ENCODE assay signal across 15 cellular contexts in genomic region chr3:103052236-103052830, GRCh38.
DNase-seq lines count a peak whose midpoint lies in the region; ATAC-seq and TF ChIP-seq lines count a peak whose summit lies in the region.
"Had no signal": no experiment of that assay in that cellular context is flagged by ENCODE, and none has a peak within 500 bp of the region (broad histone marks: within the 10 kb centered on the region; RNA-seq: fewer than 3 reads in every experiment).

No MANE protein-coding gene starts in this region.

- POLR2A ChIA-PET in PC-3 (lab: Charles Lee; ENCODE audit: unreplicated experiment) (no interaction called here), Caco-2 (lab: Charles Lee) (no interaction called here)

- no peak overlapping the region for H3K4me2 ChIP-seq in PC-3 (ENCODE audit: low read length)

- DNase-seq in DMS79 treated with DMSO at 0.1 percent for 48 hours (lab: John Stamatoyannopoulos, UW): peak; percentile 55
- no peak for DNase-seq in PC-3
- DNase-seq in head of caudate nucleus: peak in 29 of 42 donors; percentile 1 to 43 (median 20)
- peak; percentile 85 for DNase-seq in renal cortical epithelial cell (ENCODE audit: low read depth)
- no peak for DNase-seq in stimulated activated CD4-positive, alpha-beta T cell treated with anti-CD3 and anti-CD28 coated beads, Interleukin-2, amount 100 ng/mL, for 24 hours
- DNase-seq in Caco-2: no peak
- no peak for DNase-seq in mesenteric fat pad (ENCODE audit: low spot score)
- DNase-seq: activated T-cell treated with anti-CD3 and anti-CD28 coated beads, Interleukin-2, amount 50 U/mL, for 24 hours; kidney glomerular epithelial cell; NCI-H1694 treated with DMSO at 0.1 percent for 48 hours had no signal

- intact Hi-C loops in PC-3 (cut with micrococcal nuclease) (no loop called here), head of caudate nucleus (cut with DNase I) (no loop called here), Caco-2 (cut with micrococcal nuclease; ENCODE audit: unreplicated experiment) (no loop called here)

- H3K27ac ChIP-seq in PC-3 (ENCODE audit: low read length): no peak overlapping the region
- H3K27ac ChIP-seq: breast epithelium, esophagus muscularis mucosa, pancreas, VCaP had no signal

- no peaks in the 10 kb centered on the region for H3K9me3 Mint-ChIP-seq in Caco-2 (ENCODE audit: unreplicated experiment)

- no peak overlapping the region for H3K9ac ChIP-seq in PC-3 (ENCODE audit: low read length)

- H3K79me2 ChIP-seq in PC-3 (ENCODE audit: low read length): no peaks in the 10 kb centered on the region

- peak; percentile 35; the same call in 1 of the 2 replicates for ATAC-seq in PC-3
- ATAC-seq in GM21825 (IDR thresholded peaks at IDR 0.05; ENCODE audit: unreplicated experiment): no peak

- H3K4me3 ChIP-seq in PC-3 (ENCODE audit: low read length) (no peak overlapping the region), Caco-2 (ENCODE audit: low read depth, low read length) (no peak overlapping the region)
- H3K4me3 ChIP-seq: breast epithelium, esophagus muscularis mucosa, pancreas had no signal

- no peaks in the 10 kb centered on the region for H3K9me2 ChIP-seq in PC-3 (replicated peaks; ENCODE audit: low read length)

- H3K27me3 ChIP-seq in PC-3 (ENCODE audit: low read length) (peaks cover 5% of the 10 kb centered on the region; the same call in 1 of the 2 replicates), Caco-2 (replicated peaks; ENCODE audit: control insufficient read depth, insufficient read depth, low read length) (no peaks in the 10 kb centered on the region)
- H3K27me3 ChIP-seq: breast epithelium, esophagus muscularis mucosa, pancreas had no signal

- H3K36me3 ChIP-seq in PC-3 (ENCODE audit: low read depth, low read length) (no peaks in the 10 kb centered on the region), Caco-2 (ENCODE audit: control insufficient read depth, insufficient read depth, low read length) (no peaks in the 10 kb centered on the region)
- H3K36me3 ChIP-seq: breast epithelium, esophagus muscularis mucosa, pancreas had no signal

- H3K9me3 ChIP-seq in PC-3 (ENCODE audit: low read length) (no peaks in the 10 kb centered on the region), Caco-2 (no peaks in the 10 kb centered on the region)
- H3K9me3 ChIP-seq: breast epithelium, esophagus muscularis mucosa, pancreas had no signal

- TF ChIP-seq CTCF in PC-3 (conservative IDR thresholded peaks at IDR 0.05; ENCODE audit: low read depth, low read length) (no peak), Caco-2 (IDR thresholded peaks at IDR 0.05; ENCODE audit: insufficient read depth in 1 of 2, low read depth in 1 of 2, low read length in 1 of 2, severe bottlenecking in 1 of 2, unreplicated experiment in 1 of 2) (no peak)

- BruUV-seq in PC-3 (replicated peaks; lab: Mats Ljungman, UMichigan) (no TSS peak), Caco-2 (replicated peaks; lab: Mats Ljungman, UMichigan) (no TSS peak)

- H4K20me1 ChIP-seq in PC-3 (ENCODE audit: low read length): no peaks in the 10 kb centered on the region

- H3F3A ChIP-seq in PC-3 (ENCODE audit: low read length, unreplicated experiment): no peaks in the 10 kb centered on the region

- H3K4me1 ChIP-seq in PC-3 (ENCODE audit: insufficient read depth, low read length): no peaks in the 10 kb centered on the region
- peaks cover 16% of the 10 kb centered on the region for H3K4me1 ChIP-seq in Caco-2
- H3K4me1 ChIP-seq: breast epithelium, pancreas had no signal

- H3K27me3 Mint-ChIP-seq in Caco-2 (ENCODE audit: insufficient read depth, unreplicated experiment): no peaks in the 10 kb centered on the region
- H3K27me3 Mint-ChIP-seq: activated T-cell treated with anti-CD3 and anti-CD28 coated beads, Interleukin-2, amount 50 U/mL, for 24 hours had no signal

- H3K36me3 Mint-ChIP-seq in Caco-2 (ENCODE audit: insufficient read depth, unreplicated experiment): no peaks in the 10 kb centered on the region

- no peak overlapping the region for H3K4me3 Mint-ChIP-seq in Caco-2 (ENCODE audit: unreplicated experiment)
- H3K4me3 Mint-ChIP-seq: activated T-cell treated with anti-CD3 and anti-CD28 coated beads, Interleukin-2, amount 50 U/mL, for 24 hours had no signal

- H3K4me1 Mint-ChIP-seq in Caco-2 (ENCODE audit: low read depth, unreplicated experiment): peaks cover 11% of the 10 kb centered on the region

- CTCF ChIA-PET in PC-3 (lab: Charles Lee) (no interaction called here), Caco-2 (lab: Charles Lee) (no interaction called here)

- H3K27ac Mint-ChIP-seq in Caco-2 (ENCODE audit: unreplicated experiment): no peak overlapping the region
- H3K27ac Mint-ChIP-seq: activated T-cell treated with anti-CD3 and anti-CD28 coated beads, Interleukin-2, amount 50 U/mL, for 24 hours had no signal

- H2AFZ ChIP-seq in PC-3 (ENCODE audit: low read length): no peak overlapping the region

Comparison
In these comparisons a context has a peak if more than half of its experiments do, and no peak if none do; other contexts are left out.
1. DNase-seq: peak in DMS79 treated with DMSO at 0.1 percent for 48 hours (single experiment), head of caudate nucleus (29 of 42) and renal cortical epithelial cell (single experiment); none in PC-3 (single experiment), stimulated activated CD4-positive, alpha-beta T cell treated with anti-CD3 and anti-CD28 coated beads, Interleukin-2, amount 100 ng/mL, for 24 hours (0 of 2), Caco-2 (0 of 2) and mesenteric fat pad (single experiment).